8 cellular contexts compared by ENCODE assay signal in the genomic region with DNA sequence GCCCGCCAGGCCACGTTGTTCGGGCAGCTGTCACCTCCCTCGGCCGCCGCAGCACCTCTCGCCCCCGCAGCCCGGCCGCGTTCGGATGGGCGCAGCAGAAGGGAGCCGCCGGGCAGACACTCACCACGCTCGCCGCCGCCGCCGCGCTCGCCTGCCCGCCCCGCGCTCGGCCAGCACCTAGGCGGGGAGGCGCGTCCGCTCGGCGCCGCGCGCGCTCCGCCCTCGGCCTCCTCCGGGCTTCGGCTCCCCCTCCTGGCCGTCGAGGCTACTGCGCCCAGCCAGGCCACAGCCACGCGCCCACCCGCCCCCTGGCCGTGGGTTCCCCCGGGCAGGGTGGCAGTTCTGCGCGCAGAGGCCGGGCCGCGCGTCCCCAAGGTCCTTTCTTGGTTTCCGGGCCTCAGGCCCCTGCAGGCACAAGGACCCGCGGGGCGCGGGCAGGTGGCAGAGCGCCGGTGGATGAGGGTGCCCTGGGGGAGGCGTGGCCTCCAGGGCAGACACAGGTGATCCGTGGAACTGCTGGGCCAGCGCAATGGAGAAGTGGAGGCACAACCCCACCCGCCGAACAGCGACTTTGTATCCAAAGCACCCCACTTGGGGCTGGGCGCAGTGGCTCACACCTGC. TPM values are rescaled to one million over a fixed set of nuclear protein-coding genes. Genes with fewer than 3 reads are reported as not detected.
A peak's percentile ranks its signal among the peaks of the same experiment; 100 is the strongest.
DNase-seq lines count a peak whose midpoint lies in the region; ATAC-seq, FAIRE-seq and TF ChIP-seq lines count a peak whose summit lies in the region.

A gene (minus strand): TSS at position 189 of the 621 bp plus-strand sequence. CDS start 3,275 bp downstream, outside the sequence.

- H3K27ac ChIP-seq in stomach smooth muscle (ENCODE audit: low read length), result peak within 1 kb of the TSS; percentile 82

- H3K4me3 Mint-ChIP-seq in nephron progenitor cell, result peak within 1 kb of the TSS; percentile 86

- H3K4me1 Mint-ChIP-seq in nephron progenitor cell, result peaks cover 16% of the 10 kb centered on the region

- H3K36me3 ChIP-seq in stomach smooth muscle (ENCODE audit: control insufficient read depth in 2 of 2, insufficient read depth in 2 of 2, low read length in 2 of 2), result peaks cover 0 to 2% of the 10 kb centered on the region in 2 donors

- ATAC-seq in GM21423 (IDR thresholded peaks at IDR 0.05; ENCODE audit: unreplicated experiment), result peak; percentile 53

- H3K27ac Mint-ChIP-seq in nephron progenitor cell, result peak within 1 kb of the TSS; percentile 71

- peaks cover 33% of the 10 kb centered on the region for H3K4me1 ChIP-seq in stomach smooth muscle (ENCODE audit: control insufficient read depth, insufficient read depth, low read length)

- H3K27me3 Mint-ChIP-seq in nephron progenitor cell (ENCODE audit: low read depth, poor library complexity), result no peaks in the 10 kb centered on the region

- no peak for FAIRE-seq in D721Med (lab: Jason Lieb, UNC)

- peak within 1 kb of the TSS; percentile 49 to 58 for H3K9ac ChIP-seq in stomach smooth muscle (ENCODE audit: low read length in 2 of 2)

- DNase-seq in D721Med (ENCODE audit: insufficient read length, low spot score), result peak; percentile 75
- DNase-seq in HuH-7 (ENCODE audit: low spot score), result peak; percentile 95
- DNase-seq in RPMI8226, result peak; percentile 87
- peak; percentile 75 for DNase-seq in activated T-helper 9 cell treated with anti-CD3 and anti-CD28 coated beads, Interleukin-2, amount 50 U/mL, for 16 hours (ENCODE audit: low read depth)
- peak; percentile 58 for DNase-seq in fibroblast of the aortic adventitia (ENCODE audit: low read depth)
- DNase-seq in nephron progenitor cell, result peak; percentile 94

- H3K9me3 Mint-ChIP-seq in nephron progenitor cell, result no peaks in the 10 kb centered on the region

- H3K4me3 ChIP-seq in fibroblast of the aortic adventitia (ENCODE audit: low read depth, low read length), result peak within 1 kb of the TSS; percentile 77
- H3K4me3 ChIP-seq in stomach smooth muscle (ENCODE audit: low read length in 2 of 2), result peak within 1 kb of the TSS; percentile 81 to 85

- H3K9me3 ChIP-seq in stomach smooth muscle (ENCODE audit: control insufficient read depth in 2 of 2, low read length in 2 of 2), result no peaks in the 10 kb centered on the region

- TF ChIP-seq CTCF in D721Med (IDR thresholded peaks at IDR 0.05; ENCODE audit: insufficient read depth, missing control alignments), result peak; percentile 53
- peak; percentile 67 for TF ChIP-seq CTCF in fibroblast of the aortic adventitia (IDR thresholded peaks at IDR 0.05; ENCODE audit: insufficient read depth, low read length)
- peak; percentile 60 for TF ChIP-seq CTCF in nephron progenitor cell (IDR thresholded peaks at IDR 0.05)

- no peaks in the 10 kb centered on the region for H3K36me3 Mint-ChIP-seq in nephron progenitor cell (ENCODE audit: low read depth)

- no peaks in the 10 kb centered on the region for H3K27me3 ChIP-seq in stomach smooth muscle (ENCODE audit: control insufficient read depth in 1 of 2, insufficient read depth in 2 of 2, low read length in 2 of 2)

RNA-seq across cellular contexts. Expression of the gene that starts here (rescaled TPM):
- 16.7 and 17.6 TPM in 2 replicates for total RNA-seq in fibroblast of the aortic adventitia (ENCODE audit: low replicate concordance)

Comparison
In these comparisons a context has a peak if more than half of its experiments do, and no peak if none do; other contexts are left out.
1. Peak in every context shown above with its lines: DNase-seq, ATAC-seq, H3K4me3 ChIP-seq and H3K27ac ChIP-seq.